Comparison of ENCODE assay signal across 9 cellular contexts in genomic region chr1:18557621-18558465, GRCh38.
DNase-seq lines count a peak whose midpoint lies in the region; ATAC-seq, FAIRE-seq and TF ChIP-seq lines count a peak whose summit lies in the region.
"Had no signal": no experiment of that assay in that cellular context is flagged by ENCODE, and none has a peak within 500 bp of the region (broad histone marks: within the 10 kb centered on the region; RNA-seq: fewer than 3 reads in every experiment).

No MANE protein-coding gene starts in this region.

- no TSS peak for BruUV-seq in OCI-LY7 (replicated peaks; lab: Mats Ljungman, UMichigan)

- H3K36me3 ChIP-seq in OCI-LY7 (ENCODE audit: insufficient read depth, low read length): no peaks in the 10 kb centered on the region
- no peaks in the 10 kb centered on the region for H3K36me3 ChIP-seq in small intestine (ENCODE audit: control insufficient read depth in 2 of 2, insufficient read depth in 2 of 2, low read length in 2 of 2)
- H3K36me3 ChIP-seq in gastrocnemius medialis: no peaks in the 10 kb centered on the region
- H3K36me3 ChIP-seq: heart right ventricle had no signal

- H3K23me2 ChIP-seq in H9 (ENCODE audit: insufficient read length, low read depth, low read length, poor library complexity, severe bottlenecking): no peaks in the 10 kb centered on the region

- no peak overlapping the region for H2BK12ac ChIP-seq in H9 (ENCODE audit: insufficient read length, low read depth, low read length)

- H3K79me2 ChIP-seq in H9 (ENCODE audit: insufficient read depth, low read length): no peaks in the 10 kb centered on the region
- no peaks in the 10 kb centered on the region for H3K79me2 ChIP-seq in OCI-LY7 (ENCODE audit: insufficient read depth, low read depth, low read length)

- no peak overlapping the region for H3K27ac ChIP-seq in H9 (ENCODE audit: insufficient read length, low read depth, low read length)
- H3K27ac ChIP-seq in OCI-LY7 (ENCODE audit: low read depth, low read length, poor library complexity, severe bottlenecking): no peak overlapping the region
- H3K27ac ChIP-seq in small intestine (ENCODE audit: low read depth in 1 of 2, low read length in 1 of 2): no peak overlapping the region
- no peak overlapping the region for H3K27ac ChIP-seq in gastrocnemius medialis
- H3K27ac ChIP-seq: heart right ventricle had no signal

- H3K4ac ChIP-seq in H9 (ENCODE audit: low read depth, low read length): no peak overlapping the region

- DNase-seq in H9 (peak; percentile 89), OCI-LY7 (ENCODE audit: low spot score) (no peak), globus pallidus (ENCODE audit: low spot score) (peak; percentile 7), small intestine (peak; percentile 35), NCI-H1048 (lab: John Stamatoyannopoulos, UW) (no peak), foreskin melanocyte (no peak), gastrocnemius medialis (no peak)
- DNase-seq: heart right ventricle had no signal

- H2BK15ac ChIP-seq in H9 (ENCODE audit: low read depth, low read length): no peak overlapping the region

- no CpG with 5 or more reads among the region's 29 CpGs for WGBS in H9 (ENCODE audit: extremely low coverage, insufficient read length, low lambda C conversion rate)
- 2 to 5% (median 4%) methylated on average over 29 of the region's 29 CpGs for WGBS in small intestine, 3 donors

- H2BK20ac ChIP-seq in H9 (ENCODE audit: low read depth, low read length, poor library complexity, severe bottlenecking): no peak overlapping the region

- peaks cover 30 to 40% of the 10 kb centered on the region in 2 experiments for H3K4me1 Mint-ChIP-seq in H9

- H2BK120ac ChIP-seq in H9 (ENCODE audit: low read depth, low read length, poor library complexity, severe bottlenecking): no peak overlapping the region

- no peak overlapping the region for H2AK5ac ChIP-seq in H9 (ENCODE audit: insufficient read length, low read length)

- POLR2A ChIA-PET in OCI-LY7 (lab: Charles Lee): interaction anchor here (0.7 to 0.9 kb wide), 2 partner anchors 1002 to 1936 kb away, joined by 4 to 5 read pairs; no protein-coding TSS in a partner anchor

- H4K8ac ChIP-seq in H9 (replicated peaks; ENCODE audit: insufficient read length, low read depth, low read length): no peak overlapping the region

- TF ChIP-seq POLR2A in gastrocnemius medialis (IDR thresholded peaks at IDR 0.05): no peak

- in situ Hi-C loops in gastrocnemius medialis (cut with MboI; ENCODE audit: low sequenced_read_pairs in 4 of 4): no loop called here

- peak overlapping the region; percentile 51 to 80 for H3K4me3 Mint-ChIP-seq in H9

- H3K36me3 Mint-ChIP-seq in H9 (ENCODE audit: insufficient read depth in 1 of 3, low read depth in 3 of 3): no peaks in the 10 kb centered on the region

- no peak overlapping the region for H3K18ac ChIP-seq in H9 (ENCODE audit: insufficient read length, low read depth, low read length)

- no peak overlapping the region for H3K9ac ChIP-seq in H9 (ENCODE audit: extremely low read depth, insufficient read length, low read length)

- TF ChIP-seq CTCF in H9 (conservative IDR thresholded peaks at IDR 0.05) (peak; percentile 30; the same call in 2 of the 3 replicates), OCI-LY7 (conservative IDR thresholded peaks at IDR 0.05; ENCODE audit: low read length) (no peak), gastrocnemius medialis (IDR thresholded peaks at IDR 0.05 in 4 of 5, conservative IDR thresholded peaks at IDR 0.05 in 1 of 5) (no peak)

- H3K4me3 ChIP-seq in OCI-LY7 (ENCODE audit: low read depth, low read length, poor library complexity, severe bottlenecking): no peak overlapping the region
- no peak overlapping the region for H3K4me3 ChIP-seq in small intestine (ENCODE audit: low read depth in 1 of 2, low read length in 2 of 2)
- no peak overlapping the region for H3K4me3 ChIP-seq in gastrocnemius medialis
- H3K4me3 ChIP-seq: heart right ventricle had no signal

- no peak overlapping the region for H2BK5ac ChIP-seq in H9 (ENCODE audit: insufficient read length, low read length)

- no peak overlapping the region for H2AFZ ChIP-seq in H9 (ENCODE audit: low read length)
- H2AFZ ChIP-seq in OCI-LY7 (ENCODE audit: low read length): 0 out of 2 replicates have a peak overlapping the region, but pooled peaks have one; percentile 18

- no peak overlapping the region for H4K91ac ChIP-seq in H9 (ENCODE audit: insufficient read length, low read depth, low read length)

- CTCF ChIA-PET in OCI-LY7 (lab: Charles Lee; ENCODE audit: unreplicated experiment): no interaction called here

- no peak for FAIRE-seq in small intestine (lab: Jason Lieb, UNC)

- intact Hi-C loops in OCI-LY7 (cut with micrococcal nuclease; ENCODE audit: unreplicated experiment) (no loop called here), gastrocnemius medialis (cut with DNase I; ENCODE audit: low total_unique reads) (no loop called here)

- peak overlapping the region; percentile 44; the same call in 1 of the 2 replicates for H3K14ac ChIP-seq in H9 (ENCODE audit: insufficient read depth, low read length)

- H3K4me2 ChIP-seq in H9 (ENCODE audit: insufficient read depth, insufficient read length, low read length) (peak overlapping the region; percentile 62), OCI-LY7 (ENCODE audit: low read length) (no peak overlapping the region)

- no peak overlapping the region for H3T11ph ChIP-seq in H9 (ENCODE audit: low read length)

- ATAC-seq in HG02840 (IDR thresholded peaks at IDR 0.05; ENCODE audit: low FRiP score, unreplicated experiment) (no peak), gastrocnemius medialis (no peak)

- H3K4me1 ChIP-seq in H9 (ENCODE audit: insufficient read depth, low read length): no peaks in the 10 kb centered on the region
- peaks cover 6% of the 10 kb centered on the region for H3K4me1 ChIP-seq in OCI-LY7 (ENCODE audit: insufficient read depth, low read length, poor library complexity, severe bottlenecking)
- no peaks in the 10 kb centered on the region for H3K4me1 ChIP-seq in small intestine (ENCODE audit: control insufficient read depth in 2 of 2, insufficient read depth in 1 of 2, low read depth in 1 of 2, low read length in 1 of 2)
- H3K4me1 ChIP-seq in gastrocnemius medialis: no peaks in the 10 kb centered on the region

- H3K27me3 ChIP-seq in H9 (ENCODE audit: insufficient read depth, low read length): no peaks in the 10 kb centered on the region
- peaks cover 0 to 8% of the 10 kb centered on the region in 2 donors for H3K27me3 ChIP-seq in small intestine (ENCODE audit: control insufficient read depth in 2 of 2, insufficient read depth in 2 of 2, low read length in 2 of 2)
- peaks cover 35 to 59% (median 41%) of the 10 kb centered on the region in 3 donors for H3K27me3 ChIP-seq in gastrocnemius medialis

- H3K23ac ChIP-seq in H9 (ENCODE audit: insufficient read length, low read depth, low read length): no peak overlapping the region

- H4K20me1 ChIP-seq in H9 (ENCODE audit: control insufficient read depth, insufficient read depth, insufficient read length) (no peaks in the 10 kb centered on the region), OCI-LY7 (ENCODE audit: insufficient read depth, low read length) (no peaks in the 10 kb centered on the region)

- no peaks in the 10 kb centered on the region for H3K9me2 ChIP-seq in OCI-LY7 (ENCODE audit: insufficient read depth, low read length)

- no peak overlapping the region for H4K5ac ChIP-seq in H9 (ENCODE audit: insufficient read length, low read depth, low read length)

- no peak overlapping the region for H3K56ac ChIP-seq in H9 (ENCODE audit: insufficient read length, low read depth, low read length)

- H3K9me3 ChIP-seq in H9 (ENCODE audit: control insufficient read depth, low read depth, low read length): no peaks in the 10 kb centered on the region
- H3K9me3 ChIP-seq in OCI-LY7 (ENCODE audit: low read length): no peaks in the 10 kb centered on the region
- H3K9me3 ChIP-seq in small intestine (ENCODE audit: control insufficient read depth, low read depth): no peaks in the 10 kb centered on the region
- H3K9me3 ChIP-seq in gastrocnemius medialis: no peaks in the 10 kb centered on the region
- H3K9me3 ChIP-seq: heart right ventricle had no signal

- H3K79me1 ChIP-seq in H9 (ENCODE audit: insufficient read depth, low read depth, low read length, poor library complexity, severe bottlenecking): no peaks in the 10 kb centered on the region

- H3K27ac Mint-ChIP-seq in H9: peak overlapping the region; percentile 42 to 75 (median 70)

- H3K27me3 Mint-ChIP-seq in H9 (ENCODE audit: low read depth): peaks cover 82% of the 10 kb centered on the region

- no peaks in the 10 kb centered on the region; a peak in 1 of 5 replicates for H3K9me3 Mint-ChIP-seq in H9

Comparison
In these comparisons a context has a peak if more than half of its experiments do, and no peak if none do; other contexts are left out.
1. DNase-seq: peak in H9 (single experiment), globus pallidus (single experiment) and small intestine (single experiment); none in OCI-LY7 (single experiment), NCI-H1048 (single experiment), foreskin melanocyte (single experiment) and gastrocnemius medialis (0 of 2).